In the genomic region with DNA sequence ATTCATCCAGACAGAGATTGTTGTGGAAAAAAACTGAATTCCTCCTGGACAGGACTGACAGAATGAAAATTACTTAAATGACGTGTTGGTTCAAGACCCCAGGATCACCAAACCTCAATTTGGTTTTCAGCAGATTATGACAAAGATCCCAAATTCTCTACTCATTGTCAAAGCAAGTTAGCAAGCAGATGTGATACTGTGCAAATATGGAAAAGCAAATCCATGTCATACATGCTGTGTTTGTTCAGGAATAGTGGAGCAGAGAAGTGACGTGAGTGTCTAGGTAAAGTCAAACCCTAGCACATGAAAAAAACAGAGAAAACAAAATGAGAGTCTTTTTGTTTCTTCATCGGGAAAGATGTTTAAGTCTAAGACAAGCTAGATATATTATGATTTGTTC, we compare ENCODE assay signal across 25 cellular contexts.
"Had no signal": no experiment of that assay in that cellular context is flagged by ENCODE, and none has a peak within 500 bp of the region (broad histone marks: within the 10 kb centered on the region; RNA-seq: fewer than 3 reads in every experiment).

No MANE protein-coding gene starts in this region.

- ATAC-seq: esophagus mucosa; heart right ventricle; left cardiac atrium; lower lobe of right lung; naive thymus-derived CD8-positive, alpha-beta T cell; stimulated activated effector memory CD8-positive, alpha-beta T cell treated with anti-CD3 and anti-CD28 coated beads, Interleukin-12 subunit alpha, Interleukin-12 subunit beta, amount 100 ng/mL, for 72 hours; stimulated activated naive CD8-positive, alpha-beta T cell treated with anti-CD3 and anti-CD28 coated beads, Interleukin-15, Interleukin-2, amounts not matched to agents 100 U/mL and 50 U/mL, for 24 hours had no signal

- H3K4me3 ChIP-seq: colonic mucosa, heart right ventricle, left ventricle myocardium inferior, lower lobe of right lung, prostate gland, right atrium auricular region, sigmoid colon, testis, tibial artery had no signal

- H3K36me3 ChIP-seq: colonic mucosa, heart right ventricle, left ventricle myocardium inferior, lower lobe of right lung, prostate gland, right atrium auricular region, sigmoid colon, tibial artery had no signal

- DNase-seq: colonic mucosa; effector CD8-positive, alpha-beta T cell; endodermal cell; foreskin fibroblast; glutamatergic neuron; heart right ventricle; hippocampal formation; left cardiac atrium; left ventricle myocardium inferior; lower lobe of right lung; naive thymus-derived CD8-positive, alpha-beta T cell; nephron progenitor cell; nucleus accumbens; sigmoid colon; stimulated activated CD4-positive, alpha-beta T cell treated with anti-CD3 and anti-CD28 coated beads, Interleukin-2, amount 100 ng/mL, for 24 hours; stimulated activated CD4-positive, alpha-beta T cell treated with anti-CD3 and anti-CD28 coated beads, Interleukin-4, amount 100 ng/mL, for 24 hours; stimulated activated naive CD8-positive, alpha-beta T cell treated with anti-CD3 and anti-CD28 coated beads, Interleukin-15, Interleukin-2, amounts not matched to agents 100 U/mL and 50 U/mL, for 24 hours; substantia nigra; testis; tibial artery had no signal

- H3K27ac ChIP-seq: colonic mucosa, epithelial cell of prostate, heart right ventricle, left ventricle myocardium inferior, lower lobe of right lung, prostate gland, right atrium auricular region, sigmoid colon, testis, tibial artery had no signal

- H3K4me1 ChIP-seq: colonic mucosa, heart right ventricle, lower lobe of right lung, prostate gland, right atrium auricular region, testis, tibial artery had no signal

- H3K9me3 ChIP-seq: colonic mucosa, heart right ventricle, left ventricle myocardium inferior, lower lobe of right lung, prostate gland, right atrium auricular region, sigmoid colon, testis, tibial artery had no signal

- H3K27me3 ChIP-seq: colonic mucosa, heart right ventricle, right atrium auricular region, sigmoid colon, testis, tibial artery had no signal
